In genomic region chr16:87850009-87851006, GRCh38 we compare ENCODE assay signal across 8 cellular contexts. TPM values are rescaled to one million over a fixed set of nuclear protein-coding genes. Genes with fewer than 3 reads are reported as not detected.
DNase-seq lines count a peak whose midpoint lies in the region; ATAC-seq, FAIRE-seq and TF ChIP-seq lines count a peak whose summit lies in the region.

No MANE protein-coding gene starts in this region.

- ATAC-seq in GM19467 (IDR thresholded peaks at IDR 0.05; ENCODE audit: unreplicated experiment) (no peak), HG03565 (IDR thresholded peaks at IDR 0.05; ENCODE audit: unreplicated experiment) (no peak)

- no peaks in the 10 kb centered on the region for H3K27me3 Mint-ChIP-seq in astrocyte (ENCODE audit: low read depth, unreplicated experiment)

- peaks cover 45% of the 10 kb centered on the region for H3K4me1 ChIP-seq in astrocyte (ENCODE audit: insufficient read depth, low read length)

- peaks cover 7% of the 10 kb centered on the region for H3K36me3 Mint-ChIP-seq in astrocyte (ENCODE audit: low read depth, unreplicated experiment)

- peak; percentile 72 for TF ChIP-seq RAD21 in Ishikawa (IDR thresholded peaks at IDR 0.05; ENCODE audit: low read depth)

- H4K20me1 ChIP-seq in astrocyte (ENCODE audit: insufficient read depth, low read length) = peaks cover 92% of the 10 kb centered on the region

- H3K27ac ChIP-seq in astrocyte (ENCODE audit: low read depth, low read length) = no peak overlapping the region

- DNase-seq in D341Med (ENCODE audit: low spot score) = peak; percentile 86
- peak; percentile 75 for DNase-seq in T-helper 9 cell
- DNase-seq in astrocyte (ENCODE audit: low read depth) = no peak
- DNase-seq in iPS-NIHi7 (ENCODE audit: extremely low spot score) = peak; percentile 85
- DNase-seq in stimulated activated CD4-positive, alpha-beta T cell treated with anti-CD3 and anti-CD28 coated beads, Interleukin-2, amount 100 ng/mL, for 48 hours = peak; percentile 65 to 75

- FAIRE-seq in astrocyte (lab: Jason Lieb, UNC) = no peak

- H3K9ac ChIP-seq in astrocyte (ENCODE audit: low read length) = peak overlapping the region; percentile 27

- no peaks in the 10 kb centered on the region for H3K27me3 ChIP-seq in astrocyte (ENCODE audit: insufficient read depth, low read length)

- no peaks in the 10 kb centered on the region for H3K9me3 Mint-ChIP-seq in astrocyte (ENCODE audit: unreplicated experiment)

- no peak overlapping the region for H3K4me3 ChIP-seq in astrocyte (ENCODE audit: insufficient read depth, low read depth, low read length)

- peaks cover 34% of the 10 kb centered on the region for H3K4me1 Mint-ChIP-seq in astrocyte (ENCODE audit: low read depth, unreplicated experiment)

- H2AFZ ChIP-seq in astrocyte (ENCODE audit: low read depth, low read length) = no peak overlapping the region

- H3K27ac Mint-ChIP-seq in astrocyte (ENCODE audit: unreplicated experiment) = peak overlapping the region; percentile 93

- peak; percentile 63 for TF ChIP-seq CTCF in astrocyte (IDR thresholded peaks at IDR 0.05; ENCODE audit: insufficient read depth, low read depth, low read length)

- no peak overlapping the region for H3K4me3 Mint-ChIP-seq in astrocyte (ENCODE audit: unreplicated experiment)

- H3K79me2 ChIP-seq in astrocyte (ENCODE audit: insufficient read depth, low read length) = peaks cover 96% of the 10 kb centered on the region

- no peaks in the 10 kb centered on the region for H3K9me3 ChIP-seq in astrocyte (ENCODE audit: insufficient read depth, low read depth, low read length)

- peaks cover 18% of the 10 kb centered on the region for H3K36me3 ChIP-seq in astrocyte (ENCODE audit: insufficient read depth, low read length)

- TF ChIP-seq EP300 in Ishikawa (IDR thresholded peaks at IDR 0.05; ENCODE audit: borderline replicate concordance) = peak; percentile 48

- no peak overlapping the region for H3K4me2 ChIP-seq in astrocyte (ENCODE audit: low read length)

TF ChIP-seq in Ishikawa, 13 proteins besides CTCF, POLR2A, EP300 and RAD21:
- no peak for TF ChIP-seq EGR1 (IDR thresholded peaks at IDR 0.05)
- TF ChIP-seq TAF1 (IDR thresholded peaks at IDR 0.05; ENCODE audit: low read depth) = no peak
- TF ChIP-seq, protein P1, sequence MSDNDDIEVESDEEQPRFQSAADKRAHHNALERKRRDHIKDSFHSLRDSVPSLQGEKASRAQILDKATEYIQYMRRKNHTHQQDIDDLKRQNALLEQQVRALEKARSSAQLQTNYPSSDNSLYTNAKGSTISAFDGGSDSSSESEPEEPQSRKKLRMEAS (IDR thresholded peaks at IDR 0.05) = no peak
- TF ChIP-seq YY1 (IDR thresholded peaks at IDR 0.05; ENCODE audit: low read depth) = no peak
- no peak for TF ChIP-seq CREB1 (IDR thresholded peaks at IDR 0.05; ENCODE audit: low read depth)
- no peak for TF ChIP-seq REST (IDR thresholded peaks at IDR 0.05; ENCODE audit: low read depth)
- TF ChIP-seq TCF12 (IDR thresholded peaks at IDR 0.05; ENCODE audit: low read depth) = no peak
- TF ChIP-seq ZBTB7A (IDR thresholded peaks at IDR 0.05; ENCODE audit: low read depth) = peak; percentile 81

RNA-seq across cellular contexts. Expression of gene SLC7A5, which starts 19.0 kb away (rescaled TPM):
- 815 and 816 TPM in 2 replicates for total RNA-seq in astrocyte
